In genomic region chr1:94929351-94929814, GRCh38 we compare ENCODE assay signal across 10 cellular contexts. TPM values are rescaled to one million over a fixed set of nuclear protein-coding genes. Genes with fewer than 3 reads are reported as not detected.
DNase-seq lines count a peak whose midpoint lies in the region; ATAC-seq and TF ChIP-seq lines count a peak whose summit lies in the region.
"Had no signal": no experiment of that assay in that cellular context is flagged by ENCODE, and none has a peak within 500 bp of the region (broad histone marks: within the 10 kb centered on the region; RNA-seq: fewer than 3 reads in every experiment).

No MANE protein-coding gene starts in this region.

- no peak overlapping the region for H2AK5ac ChIP-seq in mesendoderm (ENCODE audit: low read length)

- peak overlapping the region; percentile 54 for H3K56ac ChIP-seq in mesendoderm (ENCODE audit: low read length)

- DNase-seq in coronary artery (ENCODE audit: low spot score) (no peak), mesendoderm (no peak), smooth muscle cell (lab: John Stamatoyannopoulos, UW; ENCODE audit: unreplicated experiment) (no peak), posterior cingulate gyrus (no peak), ACHN (no peak)
- DNase-seq: activated T-cell treated with anti-CD3 and anti-CD28 coated beads, Interleukin-2, amount 50 U/mL, for 24 hours had no signal

- H3K9me3 ChIP-seq in HUES64 (ENCODE audit: insufficient read depth, low read depth, low read length) (no peaks in the 10 kb centered on the region), smooth muscle cell (replicated peaks; ENCODE audit: low read depth) (no peaks in the 10 kb centered on the region)

- H4K20me1 ChIP-seq in smooth muscle cell (ENCODE audit: low read depth): peaks cover 18% of the 10 kb centered on the region

- TF ChIP-seq CTCF in coronary artery (IDR thresholded peaks at IDR 0.05) (no peak), smooth muscle cell (IDR thresholded peaks at IDR 0.05; ENCODE audit: borderline replicate concordance, insufficient read depth, poor library complexity, severe bottlenecking) (no peak)

- WGBS in HUES64: 89% methylated on average over 7 of the region's 7 CpGs
- WGBS in mesendoderm (ENCODE audit: extremely low coverage, insufficient coverage, low lambda C conversion rate): no CpG with 5 or more reads among the region's 7 CpGs
- WGBS in smooth muscle cell (ENCODE audit: low lambda C conversion rate): 74% methylated on average over 7 of the region's 7 CpGs

- H3K79me2 ChIP-seq in mesendoderm (ENCODE audit: control insufficient read depth, insufficient read depth, low read length) (peaks cover 27% of the 10 kb centered on the region), smooth muscle cell (ENCODE audit: low read depth) (peaks cover 55% of the 10 kb centered on the region)

- H3K4me2 ChIP-seq in mesendoderm (ENCODE audit: low read length): no peak overlapping the region
- peak overlapping the region; percentile 88 for H3K4me2 ChIP-seq in smooth muscle cell

- no peak overlapping the region for H3K9ac ChIP-seq in HUES64 (ENCODE audit: low read depth, low read length)
- peak overlapping the region; percentile 13 for H3K9ac ChIP-seq in mesendoderm (ENCODE audit: low read length)
- H3K9ac ChIP-seq in smooth muscle cell (ENCODE audit: low read depth): peak overlapping the region; percentile 27

- intact Hi-C loops in posterior cingulate gyrus (cut with DNase I): loop anchor here (5.0 kb wide), 3 partner anchors 57 to 303 kb away; partner anchors contain the start of gene RWDD3

- H2AFZ ChIP-seq in smooth muscle cell (ENCODE audit: low read depth): no peak overlapping the region

- no peak overlapping the region for H2BK15ac ChIP-seq in mesendoderm (replicated peaks; ENCODE audit: low read depth)

- in situ Hi-C loops in ACHN (cut with HindIII; ENCODE audit: low pct_ligation_motif_present, low pct_unique_long_range_greater_than_20kb, low sequenced_read_pairs): no loop called here

- H3K79me1 ChIP-seq in mesendoderm (ENCODE audit: low read length): peaks cover 6% of the 10 kb centered on the region

- no peak overlapping the region for H3K23ac ChIP-seq in mesendoderm (ENCODE audit: low read length)

- no peak overlapping the region for H2BK120ac ChIP-seq in mesendoderm (ENCODE audit: low read depth, low read length)

- no peaks in the 10 kb centered on the region for H3K27me3 ChIP-seq in HUES64 (ENCODE audit: insufficient read depth, low read length)
- no peaks in the 10 kb centered on the region for H3K27me3 ChIP-seq in mesendoderm (ENCODE audit: insufficient read depth, low read length, poor library complexity)
- no peaks in the 10 kb centered on the region for H3K27me3 ChIP-seq in smooth muscle cell (ENCODE audit: low read depth)

- H3F3A ChIP-seq in smooth muscle cell (ENCODE audit: low read depth): peaks cover 8% of the 10 kb centered on the region

- no peak overlapping the region for H4K8ac ChIP-seq in mesendoderm (ENCODE audit: low read depth, low read length)

- H3K36me3 ChIP-seq in HUES64 (ENCODE audit: insufficient read depth, low read length): peaks cover 4% of the 10 kb centered on the region; the same call in 1 of the 2 replicates
- H3K36me3 ChIP-seq in mesendoderm (ENCODE audit: control insufficient read depth, insufficient read depth, low read length): no peaks in the 10 kb centered on the region
- H3K36me3 ChIP-seq in smooth muscle cell (ENCODE audit: low read depth): no peaks in the 10 kb centered on the region

- H3K4me1 ChIP-seq in HUES64 (ENCODE audit: insufficient read depth, low read length): peaks cover 29% of the 10 kb centered on the region
- H3K4me1 ChIP-seq in mesendoderm (ENCODE audit: control insufficient read depth, low read depth, low read length): peaks cover 10% of the 10 kb centered on the region
- peaks cover 34% of the 10 kb centered on the region for H3K4me1 ChIP-seq in smooth muscle cell (ENCODE audit: low read depth)

- no peak overlapping the region for H2BK5ac ChIP-seq in mesendoderm (ENCODE audit: low read length)

- H4K5ac ChIP-seq in mesendoderm (ENCODE audit: low read length): no peak overlapping the region

- ATAC-seq in HG03139 (IDR thresholded peaks at IDR 0.05; ENCODE audit: unreplicated experiment): no peak
- no peak for ATAC-seq in HG03469 (IDR thresholded peaks at IDR 0.05; ENCODE audit: unreplicated experiment)
- ATAC-seq: stimulated activated memory B cell treated with anti-CD40 and anti-IgM and Interleukin-4, amounts not matched to agents 10 μg/mL and 1 μg/mL and 100 μg/mL, for 72 hours had no signal

- H3K4me3 ChIP-seq in HUES64 (ENCODE audit: low read length): peak overlapping the region; percentile 89; the same call in 1 of the 2 replicates
- peak overlapping the region; percentile 92 for H3K4me3 ChIP-seq in coronary artery
- H3K4me3 ChIP-seq in mesendoderm (ENCODE audit: low read length): no peak overlapping the region
- H3K4me3 ChIP-seq in smooth muscle cell: peak overlapping the region; percentile 93

- H3K18ac ChIP-seq in mesendoderm (ENCODE audit: low read length): no peak overlapping the region

- H3K27ac ChIP-seq in HUES64 (ENCODE audit: low read depth, low read length): no peak overlapping the region
- peak overlapping the region; percentile 94 to 100 for H3K27ac ChIP-seq in coronary artery
- H3K27ac ChIP-seq in mesendoderm (ENCODE audit: low read depth, low read length): no peak overlapping the region
- H3K27ac ChIP-seq in smooth muscle cell (ENCODE audit: low read depth): peak overlapping the region; percentile 96

- no peak overlapping the region for H3K4ac ChIP-seq in mesendoderm (ENCODE audit: low read depth, low read length)

RNA-seq across cellular contexts. Expression of gene CNN3, which starts 2.5 kb away (rescaled TPM):
- polyA plus RNA-seq in HUES64 (2013, experiment 1 of 2): 240 TPM
- 266 TPM for polyA plus RNA-seq in HUES64 (2013, experiment 2 of 2)
- polyA plus RNA-seq in mesendoderm (2013, experiment 1 of 2): 219 TPM
- polyA plus RNA-seq in mesendoderm (2013, experiment 2 of 2): 222 TPM
- total RNA-seq in smooth muscle cell: 467 and 525 TPM in 2 replicates
- 545 and 633 TPM in 2 replicates for polyA plus RNA-seq in smooth muscle cell

Comparison
In these comparisons a context has a peak if more than half of its experiments do, and no peak if none do; other contexts are left out.
1. H3K27ac ChIP-seq: peak in coronary artery (2 of 2) and smooth muscle cell (single experiment); none in HUES64 (single experiment) and mesendoderm (single experiment).